ENCODE assay signal across 35 cellular contexts in the genomic region with DNA sequence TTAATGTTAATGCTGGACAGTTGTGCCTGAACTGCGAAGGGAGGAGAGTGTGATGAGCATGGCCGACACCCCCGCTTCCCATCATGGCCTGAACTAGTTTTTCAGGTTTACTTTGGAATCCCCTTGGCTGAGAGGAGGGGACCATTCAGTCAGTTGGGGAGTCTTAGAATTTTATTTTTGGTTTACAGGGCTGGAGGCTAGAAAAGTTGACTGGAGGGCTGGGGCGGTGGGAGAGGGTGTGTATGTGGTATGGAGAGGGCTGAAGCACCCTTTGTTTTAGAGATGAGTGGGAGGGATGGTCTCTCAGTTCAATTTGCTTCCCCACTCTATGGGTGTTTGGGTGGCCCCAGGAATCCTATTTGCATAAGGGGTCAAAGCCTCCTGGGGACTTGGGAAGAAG. TPM values are rescaled to one million over a fixed set of nuclear protein-coding genes. Genes with fewer than 3 reads are reported as not detected.
DNase-seq lines count a peak whose midpoint lies in the region; ATAC-seq, FAIRE-seq and TF ChIP-seq lines count a peak whose summit lies in the region.
"Had no signal": no experiment of that assay in that cellular context is flagged by ENCODE, and none has a peak within 500 bp of the region (broad histone marks: within the 10 kb centered on the region; RNA-seq: fewer than 3 reads in every experiment).

No MANE protein-coding gene starts in this region.

- H2AFZ ChIP-seq in K562 (ENCODE audit: low read depth, low read length) = no peak overlapping the region

- peak overlapping the region; percentile 91 for H3K27ac Mint-ChIP-seq in type B pancreatic cell
- H3K27ac Mint-ChIP-seq: activated CD4-positive, alpha-beta memory T cell treated with anti-CD3 and anti-CD28 coated beads, Interleukin-2, amount 10 ng/mL, durations not matched to agents 7 days and 5 days; activated naive CD4-positive, alpha-beta T cell treated with anti-CD3 and anti-CD28 coated beads, Interleukin-2, amount 50 U/mL, for 72 hours; naive thymus-derived CD4-positive, alpha-beta T cell; T-cell had no signal

- no peaks in the 10 kb centered on the region for H4K20me1 ChIP-seq in K562 (replicated peaks; ENCODE audit: control insufficient read depth, insufficient read depth, low read length)
- H4K20me1 ChIP-seq: BLaER1 treated with 17β-estradiol and CSF1 and Interleukin-3, amounts not matched to agents 10 nM and 100 nM had no signal

- POLR2A ChIA-PET in K562 (lab: Yijun Ruan, JAX) = interaction anchor here (0.9 to 1.0 kb wide), 2 partner anchors 10 to 103 kb away, joined by 3 read pairs; no protein-coding TSS in a partner anchor

- H3K9ac ChIP-seq in HUES6 (ENCODE audit: low read length) (peak overlapping the region; percentile 37), K562 (ENCODE audit: insufficient read depth in 1 of 2, low read depth in 2 of 2, low read length in 2 of 2) (no peak overlapping the region)
- H3K9ac ChIP-seq: BLaER1 treated with 17β-estradiol and CSF1 and Interleukin-3, amounts not matched to agents 10 nM and 100 nM had no signal

- BruUV-seq in K562 (replicated peaks; lab: Mats Ljungman, UMichigan) = no TSS peak

- no peaks in the 10 kb centered on the region for H3K36me3 Mint-ChIP-seq in type B pancreatic cell
- H3K36me3 Mint-ChIP-seq: activated naive CD4-positive, alpha-beta T cell treated with anti-CD3 and anti-CD28 coated beads, Interleukin-2, amount 50 U/mL, for 72 hours; naive thymus-derived CD4-positive, alpha-beta T cell; T-cell had no signal

- CTCF ChIA-PET in K562 (lab: Yijun Ruan, JAX; ENCODE audit: low intra/inter-chr PET ratio) = no interaction called here

- intact Hi-C loops in K562 (cut with micrococcal nuclease) = no loop called here

- in situ Hi-C loops in K562 (cut with MboI) = no loop called here

- no peak for ATAC-seq in K562
- ATAC-seq: activated CD4-positive, CD25-positive, alpha-beta regulatory T cell treated with anti-CD3 and anti-CD28 coated beads, Interleukin-2, amount 50 U/mL, for 24 hours; activated naive CD4-positive, alpha-beta T cell treated with anti-CD3 and anti-CD28 coated beads, Interleukin-2, amount 50 U/mL, for 72 hours; HepG2; left ventricle myocardium superior; naive thymus-derived CD4-positive, alpha-beta T cell; T-cell had no signal

- H3K79me2 ChIP-seq in K562 (ENCODE audit: control insufficient read depth, insufficient read depth, low read length) = no peaks in the 10 kb centered on the region

- H3K9me3 ChIP-seq in HUES6 (ENCODE audit: control insufficient read depth, insufficient read depth, low read depth, low read length) (peaks cover 4% of the 10 kb centered on the region), K562 (replicated peaks; ENCODE audit: control insufficient read depth, insufficient read depth, low read depth, low read length) (no peaks in the 10 kb centered on the region)
- H3K9me3 ChIP-seq: esophagus squamous epithelium, ovary, stomach, thyroid gland had no signal

- H3K4me3 Mint-ChIP-seq in type B pancreatic cell = peak overlapping the region; percentile 62
- H3K4me3 Mint-ChIP-seq: activated CD4-positive, alpha-beta memory T cell treated with anti-CD3 and anti-CD28 coated beads, Interleukin-2, amount 10 ng/mL, durations not matched to agents 7 days and 5 days; naive thymus-derived CD4-positive, alpha-beta T cell; T-cell had no signal

- H3K27ac ChIP-seq in HUES6 (ENCODE audit: low read depth, low read length) (peak overlapping the region; percentile 87), K562 (ENCODE audit: extremely low read depth, low read depth, low read length) (no peak overlapping the region), coronary artery (no peak overlapping the region)
- H3K27ac ChIP-seq: BLaER1 treated with 17β-estradiol and CSF1 and Interleukin-3, amounts not matched to agents 10 nM and 100 nM; cardiac muscle cell; esophagus squamous epithelium; ovary; RWPE1; stomach; thyroid gland had no signal

- TF ChIP-seq POLR2A in K562 (conservative IDR thresholded peaks at IDR 0.05) = no peak

- H3K4me2 ChIP-seq in K562 (ENCODE audit: insufficient read depth, low read length) = no peak overlapping the region
- H3K4me2 ChIP-seq: BLaER1 treated with 17β-estradiol and CSF1 and Interleukin-3, amounts not matched to agents 10 nM and 100 nM; smooth muscle cell had no signal

- H3K9me3 Mint-ChIP-seq in type B pancreatic cell = peaks cover 4% of the 10 kb centered on the region
- H3K9me3 Mint-ChIP-seq: activated CD4-positive, alpha-beta memory T cell treated with anti-CD3 and anti-CD28 coated beads, Interleukin-2, amount 10 ng/mL, durations not matched to agents 7 days and 5 days; T-cell had no signal

- H3K36me3 ChIP-seq in HUES6 (ENCODE audit: control insufficient read depth, insufficient read depth, low read length) (no peaks in the 10 kb centered on the region), K562 (ENCODE audit: control insufficient read depth, insufficient read depth, low read length) (no peaks in the 10 kb centered on the region)
- H3K36me3 ChIP-seq: BLaER1 treated with 17β-estradiol and CSF1 and Interleukin-3, amounts not matched to agents 10 nM and 100 nM; cardiac muscle cell; esophagus squamous epithelium; ovary; stomach; thyroid gland had no signal

- TF ChIP-seq CTCF in K562 (IDR thresholded peaks at IDR 0.05 in 2 of 3, conservative IDR thresholded peaks at IDR 0.05 in 1 of 3; ENCODE audit: insufficient read depth in 2 of 3, low read depth in 1 of 3, low read length in 3 of 3) (no peak), type B pancreatic cell (conservative IDR thresholded peaks at IDR 0.05) (no peak), coronary artery (IDR thresholded peaks at IDR 0.05) (no peak)

- H3K4me3 ChIP-seq in HUES6 (ENCODE audit: low read depth, low read length) (no peak overlapping the region), K562 (no peak overlapping the region), coronary artery (no peak overlapping the region)
- H3K4me3 ChIP-seq: BLaER1 treated with 17β-estradiol and CSF1 and Interleukin-3, amounts not matched to agents 10 nM and 100 nM; cardiac muscle cell; esophagus squamous epithelium; ovary; smooth muscle cell; stomach; thyroid gland had no signal

- no peaks in the 10 kb centered on the region for H3K9me1 ChIP-seq in K562 (ENCODE audit: control insufficient read depth, insufficient read depth, low read length)

- no peak for TF ChIP-seq EP300 in K562 (IDR thresholded peaks at IDR 0.05; ENCODE audit: low read length)

- 41% methylated on average over 4 of the region's 4 CpGs for WGBS in K562 (ENCODE audit: insufficient coverage, low coverage, missing lambda C conversion rate)

- H3K4me1 Mint-ChIP-seq in type B pancreatic cell (ENCODE audit: unreplicated experiment) = peaks cover 14% of the 10 kb centered on the region

- H3K4me1 ChIP-seq in HUES6 (ENCODE audit: control insufficient read depth, insufficient read depth, low read length) (peaks cover 52% of the 10 kb centered on the region), K562 (replicated peaks in 1 of 2; ENCODE audit: control insufficient read depth in 2 of 2, insufficient read depth in 2 of 2, low read length in 2 of 2) (no peaks in the 10 kb centered on the region; a peak in 1 of 5 replicates)
- H3K4me1 ChIP-seq: stomach, thyroid gland had no signal

- TF ChIP-seq RAD21 in K562 (CRISPR knock-in tag; conservative IDR thresholded peaks at IDR 0.05 in 1 of 2, IDR thresholded peaks at IDR 0.05 in 1 of 2) = no peak

- H3K27me3 ChIP-seq in HUES6 (ENCODE audit: control insufficient read depth, insufficient read depth, low read length) (no peaks in the 10 kb centered on the region), K562 (ENCODE audit: control insufficient read depth in 2 of 2, insufficient read depth in 2 of 2, low read length in 2 of 2) (peaks cover 0 to 14% of the 10 kb centered on the region in 2 experiments; a peak in 3 of 5 replicates)
- H3K27me3 ChIP-seq: BLaER1 treated with 17β-estradiol and CSF1 and Interleukin-3, amounts not matched to agents 10 nM and 100 nM; cardiac muscle cell; esophagus squamous epithelium; ovary; thyroid gland had no signal

- H3K27me3 Mint-ChIP-seq in type B pancreatic cell = no peaks in the 10 kb centered on the region
- H3K27me3 Mint-ChIP-seq: T-cell had no signal

- DNase-seq in K562 (ENCODE audit: extremely low read depth in 1 of 4, low spot score in 3 of 4) = no peak
- peak; percentile 49 for DNase-seq in left kidney (ENCODE audit: low read depth, low spot score)
- no peak for DNase-seq in type B pancreatic cell (ENCODE audit: extremely low spot score, unreplicated experiment)
- DNase-seq in NCI-H1105 treated with DMSO at 0.1 percent for 48 hours (lab: John Stamatoyannopoulos, UW) = no peak
- no peak for DNase-seq in coronary artery (ENCODE audit: low spot score)
- no peak for DNase-seq in stimulated activated CD4-positive, alpha-beta T cell treated with anti-CD3 and anti-CD28 coated beads, Interleukin-12 subunit alpha, Interleukin-12 subunit beta, amount 100 ng/mL, for 4 hours
- DNase-seq: activated CD4-positive, alpha-beta memory T cell treated with anti-CD3 and anti-CD28 coated beads, Interleukin-2, amount 10 ng/mL, durations not matched to agents 7 days and 5 days; anterior cingulate cortex; Calu3; DMS79 treated with DMSO at 0.1 percent for 48 hours; esophagus squamous epithelium; hippocampal formation; left ventricle myocardium superior; naive thymus-derived CD4-positive, alpha-beta T cell; NCI-H1105; NCI-H2029; NCI-H226; NCI-H82; ovary; stimulated activated CD4-positive, alpha-beta T cell treated with anti-CD3 and anti-CD28 coated beads, Interleukin-2, amount 100 ng/mL, for 24 hours; stomach; T-cell had no signal

- FAIRE-seq in K562 (lab: Jason Lieb, UNC) = no peak
- FAIRE-seq: GM19239, HepG2, islet of Langerhans had no signal

RNA-seq across cellular contexts. Expression of a gene that starts 20.9 kb away (rescaled TPM):
- total RNA-seq in K562 (2011; cell fraction: chromatin; rRNA removed; ENCODE audit: low replicate concordance) = not detected in 2 replicates
- not detected in 2 replicates for total RNA-seq in K562 (2011; cell fraction: nucleolus; rRNA removed)
- total RNA-seq in K562 (2011; cell fraction: nucleoplasm; rRNA removed) = not detected in 2 replicates
- total RNA-seq in K562 (2014; rRNA removed) = not detected in 2 replicates
- total RNA-seq in K562 (2014; rRNA removed; fragmentation: Illumina TruSeq; extraction: Trizol) = not detected in 2 replicates
- not detected in 2 replicates for total RNA-seq in K562 (2015; rRNA removed; fragmentation: Illumina TruSeq; extraction: Trizol)
- not detected in 2 replicates for total RNA-seq in K562 (2021)
- polyA plus RNA-seq in K562 (2011; rRNA removed) = not detected in 2 replicates
- not detected in 2 replicates for polyA plus RNA-seq in K562 (2011; cell fraction: cytosol; rRNA removed)
- polyA plus RNA-seq in K562 (2011; cell fraction: nucleus; rRNA removed) = not detected in 2 replicates
- not detected in 2 replicates for polyA plus RNA-seq in K562 (2012)
- not detected in 2 replicates for polyA plus RNA-seq in K562 (2014; fragmentation: Illumina TruSeq; extraction: Trizol)
- not detected for polyA plus RNA-seq in K562 (2014; fragmentation: Nextera tagmentation; extraction: Ambion mirVana)
- not detected in 2 replicates for polyA plus RNA-seq in K562 (2014; rRNA removed)
- polyA minus RNA-seq in K562 (2011; rRNA and poly(A)+ RNA removed) = not detected in 2 replicates
- polyA minus RNA-seq in K562 (2011; cell fraction: cytosol; rRNA and poly(A)+ RNA removed) = not detected in 2 replicates
- not detected in 2 replicates for polyA minus RNA-seq in K562 (2011; cell fraction: nucleus; rRNA and poly(A)+ RNA removed)
- total RNA-seq in type B pancreatic cell (ENCODE audit: low replicate concordance) = not detected in 2 replicates
- total RNA-seq: activated CD4-positive, alpha-beta memory T cell treated with anti-CD3 and anti-CD28 coated beads, Interleukin-2, amount 10 ng/mL, durations not matched to agents 7 days and 5 days; activated naive CD4-positive, alpha-beta T cell treated with anti-CD3 and anti-CD28 coated beads, Interleukin-2, amount 50 U/mL, for 72 hours; Calu3; cardiac muscle cell; esophagus squamous epithelium; HepG2; left ventricle myocardium superior; naive thymus-derived CD4-positive, alpha-beta T cell; OCI-LY7; ovary; SK-MEL-5; smooth muscle cell; stomach; T-cell had no signal
- polyA plus RNA-seq: cardiac muscle cell; HepG2; naive thymus-derived CD4-positive, alpha-beta T cell; ovary; smooth muscle cell; stomach had no signal

RNA-seq across cellular contexts. Expression of a gene that starts 41.6 kb away (rescaled TPM):
- 0.35 and 0.83 TPM in 2 replicates for total RNA-seq in K562 (2011; cell fraction: chromatin; rRNA removed; ENCODE audit: low replicate concordance)
- total RNA-seq in K562 (2011; cell fraction: nucleolus; rRNA removed) = 0.53 and 0.83 TPM in 2 replicates
- total RNA-seq in K562 (2011; cell fraction: nucleoplasm; rRNA removed) = 0.51 and 0.61 TPM in 2 replicates
- total RNA-seq in K562 (2014; rRNA removed) (0.05 and 0.20 TPM in 2 replicates), K562 (2014; rRNA removed; fragmentation: Illumina TruSeq; extraction: Trizol) (0.07 and 0.16 TPM in 2 replicates), K562 (2015; rRNA removed; fragmentation: Illumina TruSeq; extraction: Trizol) (0.08 and 0.18 TPM in 2 replicates), K562 (2021) (0.27 and 0.34 TPM in 2 replicates), type B pancreatic cell (ENCODE audit: low replicate concordance) (0.10 TPM in 2 replicates)
- polyA plus RNA-seq in K562 (2011; rRNA removed) (0.15 and 0.19 TPM in 2 replicates), K562 (2014; fragmentation: Illumina TruSeq; extraction: Trizol) (0.15 and 0.21 TPM in 2 replicates), K562 (2014; fragmentation: Nextera tagmentation; extraction: Ambion mirVana) (under 1 TPM; 0.01 to 0.06 TPM), K562 (2014; rRNA removed) (0.12 and 0.15 TPM in 2 replicates)
- polyA plus RNA-seq in K562 (2011; cell fraction: cytosol; rRNA removed) = 0.16 and 0.32 TPM in 2 replicates
- 0.48 and 0.51 TPM in 2 replicates for polyA plus RNA-seq in K562 (2011; cell fraction: nucleus; rRNA removed)
- polyA plus RNA-seq in K562 (2012) = 0.38 and 0.71 TPM in 2 replicates
- 0.06 TPM in 1 of 2 replicates, not detected in the other for polyA minus RNA-seq in K562 (2011; rRNA and poly(A)+ RNA removed)
- polyA minus RNA-seq in K562 (2011; cell fraction: cytosol; rRNA and poly(A)+ RNA removed) = not detected in 2 replicates
- polyA minus RNA-seq in K562 (2011; cell fraction: nucleus; rRNA and poly(A)+ RNA removed) = 0.11 and 0.13 TPM in 2 replicates
- total RNA-seq: activated naive CD4-positive, alpha-beta T cell treated with anti-CD3 and anti-CD28 coated beads, Interleukin-2, amount 50 U/mL, for 72 hours; Calu3; HepG2; left ventricle myocardium superior; OCI-LY7; smooth muscle cell had no signal
- polyA plus RNA-seq: cardiac muscle cell; HepG2; naive thymus-derived CD4-positive, alpha-beta T cell; smooth muscle cell had no signal
